18 cellular contexts compared by ENCODE assay signal in the genomic region with DNA sequence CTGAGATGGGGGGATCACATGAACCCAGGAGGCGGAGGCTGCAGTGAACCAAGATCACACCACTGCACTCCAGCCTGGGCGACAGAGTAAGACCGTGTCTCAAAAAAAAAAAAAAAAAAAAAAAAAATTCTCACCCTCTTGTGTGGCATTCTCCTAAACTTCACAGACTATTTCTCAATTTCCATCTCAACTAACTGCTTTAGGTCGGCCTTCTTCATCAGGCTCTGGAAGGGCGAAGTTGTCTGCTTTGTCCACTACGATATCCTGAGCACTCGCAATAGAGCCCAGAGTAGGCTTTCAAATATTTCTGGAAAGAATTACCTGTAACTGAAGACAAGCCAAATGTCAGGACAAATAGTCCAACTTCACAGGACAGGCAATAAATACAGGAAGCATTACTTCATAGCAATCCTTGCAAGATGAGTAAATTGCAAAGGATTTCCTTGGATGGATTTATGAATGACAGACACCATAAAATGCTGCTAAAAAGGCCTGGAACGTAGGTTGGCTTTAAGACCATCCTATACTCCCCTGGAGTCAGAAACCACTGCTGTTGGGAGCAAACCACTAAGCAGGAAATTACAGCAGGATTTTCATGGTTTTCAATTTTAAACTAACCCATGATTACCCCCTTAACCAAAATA.
DNase-seq lines count a peak whose midpoint lies in the region; ATAC-seq and TF ChIP-seq lines count a peak whose summit lies in the region.
"Had no signal": no experiment of that assay in that cellular context is flagged by ENCODE, and none has a peak within 500 bp of the region (broad histone marks: within the 10 kb centered on the region; RNA-seq: fewer than 3 reads in every experiment).

No MANE protein-coding gene starts in this region.

- ATAC-seq in lower lobe of right lung: peak in 1 of 2 donors; percentile 2
- ATAC-seq: K562 had no signal

- TF ChIP-seq POLR2A in suprapubic skin (IDR thresholded peaks at IDR 0.05): no peak

- no peaks in the 10 kb centered on the region for H3K9me3 Mint-ChIP-seq in activated naive CD4-positive, alpha-beta T cell treated with anti-CD3 and anti-CD28 coated beads, Interleukin-2, amount 50 U/mL, for 24 hours
- H3K9me3 Mint-ChIP-seq in activated CD4-positive, alpha-beta memory T cell treated with anti-CD3 and anti-CD28 coated beads for 36 hours: no peaks in the 10 kb centered on the region
- H3K9me3 Mint-ChIP-seq: CD8-positive, alpha-beta memory T cell; endodermal cell had no signal

- H3K9me3 ChIP-seq in lower lobe of right lung (no peaks in the 10 kb centered on the region), suprapubic skin (no peaks in the 10 kb centered on the region)
- H3K9me3 ChIP-seq: testis had no signal

- no peak for DNase-seq in activated naive CD4-positive, alpha-beta T cell treated with Interleukin-2 at 50 U/mL for 16 hours
- DNase-seq in dermis blood vessel endothelial cell (peak; percentile 38), lower lobe of right lung (no peak), suprapubic skin (ENCODE audit: low spot score in 2 of 2) (no peak), epidermal melanocyte (ENCODE audit: insufficient read length, low spot score) (no peak)
- no peak for DNase-seq in activated CD4-positive, alpha-beta T cell treated with anti-CD3 and anti-CD28 coated beads for 1 hour
- no peak for DNase-seq in activated CD4-positive, alpha-beta memory T cell treated with anti-CD3 and anti-CD28 coated beads for 36 hours
- DNase-seq: activated gamma-delta T cell; CD8-positive, alpha-beta memory T cell; central memory CD4-positive, alpha-beta T cell; endodermal cell; HCEC 1CT; NCI-H1436; NCI-H524; testis had no signal

- CTCF ChIA-PET in activated CD4-positive, alpha-beta memory T cell treated with anti-CD3 and anti-CD28 coated beads for 36 hours (lab: Charles Lee): interaction anchor here (1.5 to 2.4 kb wide), 2 partner anchors 473 to 654 kb away, joined by 9 to 10 read pairs; no protein-coding TSS in a partner anchor

- peak overlapping the region; percentile 57 for H3K27ac Mint-ChIP-seq in activated naive CD4-positive, alpha-beta T cell treated with anti-CD3 and anti-CD28 coated beads, Interleukin-2, amount 50 U/mL, for 24 hours
- H3K27ac Mint-ChIP-seq in activated CD4-positive, alpha-beta memory T cell treated with anti-CD3 and anti-CD28 coated beads for 36 hours: no peak overlapping the region
- H3K27ac Mint-ChIP-seq: endodermal cell, progenitor cell of endocrine pancreas had no signal

- intact Hi-C loops in lower lobe of right lung (cut with DNase I): no loop called here
- intact Hi-C loops in activated CD4-positive, alpha-beta memory T cell treated with anti-CD3 and anti-CD28 coated beads for 36 hours (cut with micrococcal nuclease): no loop called here

- 92% methylated on average over 8 of the region's 8 CpGs for WGBS in suprapubic skin

- H3K4me1 Mint-ChIP-seq in activated naive CD4-positive, alpha-beta T cell treated with anti-CD3 and anti-CD28 coated beads, Interleukin-2, amount 50 U/mL, for 24 hours: peaks cover 42% of the 10 kb centered on the region
- peaks cover 40% of the 10 kb centered on the region for H3K4me1 Mint-ChIP-seq in activated CD4-positive, alpha-beta memory T cell treated with anti-CD3 and anti-CD28 coated beads for 36 hours (ENCODE audit: low read depth)

- peak overlapping the region; percentile 99 for H3K27ac ChIP-seq in lower lobe of right lung
- peak overlapping the region; percentile 7 for H3K27ac ChIP-seq in suprapubic skin
- H3K27ac ChIP-seq: testis had no signal

- H3K4me3 ChIP-seq in lower lobe of right lung (peak overlapping the region; percentile 67), suprapubic skin (peak overlapping the region; percentile 91)
- H3K4me3 ChIP-seq: K562, testis had no signal

- no peak for TF ChIP-seq EP300 in suprapubic skin (IDR thresholded peaks at IDR 0.05)

- no peaks in the 10 kb centered on the region for H3K27me3 Mint-ChIP-seq in activated naive CD4-positive, alpha-beta T cell treated with anti-CD3 and anti-CD28 coated beads, Interleukin-2, amount 50 U/mL, for 24 hours
- no peaks in the 10 kb centered on the region for H3K27me3 Mint-ChIP-seq in activated CD4-positive, alpha-beta memory T cell treated with anti-CD3 and anti-CD28 coated beads for 36 hours
- H3K27me3 Mint-ChIP-seq: CD8-positive, alpha-beta memory T cell; progenitor cell of endocrine pancreas had no signal

- H3K27me3 ChIP-seq in lower lobe of right lung (ENCODE audit: low read depth) (no peaks in the 10 kb centered on the region), suprapubic skin (no peaks in the 10 kb centered on the region)
- H3K27me3 ChIP-seq: testis had no signal

- TF ChIP-seq CTCF in lower lobe of right lung (IDR thresholded peaks at IDR 0.05): no peak
- no peak for TF ChIP-seq CTCF in suprapubic skin (IDR thresholded peaks at IDR 0.05)

- no peak overlapping the region for H3K4me3 Mint-ChIP-seq in activated naive CD4-positive, alpha-beta T cell treated with anti-CD3 and anti-CD28 coated beads, Interleukin-2, amount 50 U/mL, for 24 hours
- no peak overlapping the region for H3K4me3 Mint-ChIP-seq in activated CD4-positive, alpha-beta memory T cell treated with anti-CD3 and anti-CD28 coated beads for 36 hours
- H3K4me3 Mint-ChIP-seq: endodermal cell had no signal

- H3K36me3 ChIP-seq in lower lobe of right lung: peaks cover 62% of the 10 kb centered on the region
- peaks cover 58% of the 10 kb centered on the region for H3K36me3 ChIP-seq in suprapubic skin

- peaks cover 36% of the 10 kb centered on the region for H3K4me1 ChIP-seq in lower lobe of right lung
- H3K4me1 ChIP-seq in suprapubic skin: peaks cover 39% of the 10 kb centered on the region

- peaks cover 27% of the 10 kb centered on the region for H3K36me3 Mint-ChIP-seq in activated naive CD4-positive, alpha-beta T cell treated with anti-CD3 and anti-CD28 coated beads, Interleukin-2, amount 50 U/mL, for 24 hours
- H3K36me3 Mint-ChIP-seq in activated CD4-positive, alpha-beta memory T cell treated with anti-CD3 and anti-CD28 coated beads for 36 hours: peaks cover 47% of the 10 kb centered on the region

- POLR2A ChIA-PET in activated CD4-positive, alpha-beta memory T cell treated with anti-CD3 and anti-CD28 coated beads for 36 hours (lab: Charles Lee): no interaction called here
